ENCODE assay signal across 8 cellular contexts in the genomic region with DNA sequence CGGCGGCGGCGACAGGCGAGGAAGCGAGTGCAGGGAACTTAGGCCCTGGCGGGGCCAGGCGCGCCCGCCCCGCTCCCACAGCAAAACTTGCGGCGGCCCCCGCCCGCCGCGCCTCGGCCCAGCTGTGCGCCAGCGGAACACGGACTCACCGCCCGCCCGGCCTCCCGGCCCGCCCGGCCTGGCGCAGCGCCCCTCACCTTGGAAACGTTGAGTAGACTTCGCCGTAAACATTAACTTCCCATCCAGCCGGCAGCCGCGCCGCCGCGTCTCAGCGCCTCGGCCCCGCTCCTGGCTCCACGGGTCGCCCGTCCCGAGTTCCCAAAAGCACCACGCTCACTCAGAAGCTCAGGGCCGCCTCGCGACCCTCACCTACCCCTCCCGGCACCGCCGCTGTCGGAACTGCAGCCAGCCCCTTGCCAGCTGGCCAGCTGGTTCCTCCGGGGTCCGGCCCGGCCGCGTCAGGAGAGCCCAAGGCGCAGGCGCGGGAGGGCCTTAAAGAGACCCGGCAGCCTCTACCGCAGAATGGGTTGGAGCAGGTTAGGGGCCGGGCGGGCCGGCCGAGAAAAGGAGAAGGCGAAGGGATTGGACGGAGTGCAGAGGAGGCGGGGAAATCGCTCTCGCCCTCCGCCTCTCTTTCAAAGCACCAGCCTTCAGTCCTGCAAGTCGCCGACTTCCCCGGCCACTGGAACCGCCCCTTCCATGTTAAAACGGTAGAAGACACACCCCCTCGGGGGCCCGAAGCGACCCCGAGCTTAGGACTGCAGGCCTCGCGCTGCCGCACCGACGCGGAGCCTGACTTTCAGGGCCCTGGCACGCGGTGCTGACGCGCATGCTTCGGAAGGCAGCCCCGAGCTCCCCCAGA. TPM values are rescaled to one million over a fixed set of nuclear protein-coding genes. Genes with fewer than 3 reads are reported as not detected.
DNase-seq lines count a peak whose midpoint lies in the region; ATAC-seq and TF ChIP-seq lines count a peak whose summit lies in the region.

A gene (minus strand): TSS at position 470 of the 862 bp plus-strand sequence. CDS start 48,562 bp downstream, outside the sequence.

- 0 out of 2 replicates have a peak, but pooled peaks cover 3% of the 10 kb centered on the region for H3K36me3 ChIP-seq in OCI-LY7 (ENCODE audit: insufficient read depth, low read length)
- H3K36me3 ChIP-seq in mucosa of descending colon (ENCODE audit: low read depth) = no peaks in the 10 kb centered on the region

- no peak for TF ChIP-seq CTCF in OCI-LY7 (conservative IDR thresholded peaks at IDR 0.05; ENCODE audit: low read length)
- peak; percentile 11 for TF ChIP-seq CTCF in mucosa of descending colon (IDR thresholded peaks at IDR 0.05)

- POLR2A ChIA-PET in OCI-LY7 (lab: Charles Lee) = interaction anchor here (0.5 to 1.8 kb wide), 10 partner anchors 9 to 1059 kb away, joined by 3 to 8 read pairs (median 3); a partner anchor contains a TSS

- CTCF ChIA-PET in OCI-LY7 (lab: Charles Lee; ENCODE audit: unreplicated experiment) = interaction anchor here (0.5 to 1.0 kb wide), 2 partner anchors 36 to 295 kb away, joined by 4 to 12 read pairs; no protein-coding TSS in a partner anchor

- intact Hi-C loops in OCI-LY7 (cut with micrococcal nuclease; ENCODE audit: unreplicated experiment) (loop anchor here (1.0 to 5.0 kb wide), 2 partner anchors 38 to 47 kb away; a partner anchor contains a TSS), mucosa of descending colon (cut with DNase I, micrococcal nuclease) (no loop called here)

- peak within 1 kb of the TSS; percentile 98 for H3K4me2 ChIP-seq in OCI-LY7 (ENCODE audit: low read length)

- peak; percentile 94 for ATAC-seq in GM21526 (IDR thresholded peaks at IDR 0.05; ENCODE audit: low FRiP score, unreplicated experiment)
- ATAC-seq in mucosa of descending colon = peak; percentile 96

- DNase-seq in DMS114 treated with DMSO at 0.1 percent for 48 hours (lab: John Stamatoyannopoulos, UW; ENCODE audit: unreplicated experiment) = peak; percentile 99
- peak; percentile 83 for DNase-seq in HuH-7 (ENCODE audit: low spot score)
- peak; percentile 97 for DNase-seq in OCI-LY7 (ENCODE audit: low spot score)
- DNase-seq in activated T-cell treated with anti-CD3 and anti-CD28 coated beads for 48 hours (ENCODE audit: low read depth) = peak; percentile 68
- DNase-seq in epithelial cell of prostate (ENCODE audit: low read depth, low spot score) = peak; percentile 73
- peak; percentile 93 to 96 (median 96) for DNase-seq in mucosa of descending colon
- DNase-seq in stimulated activated CD8-positive, alpha-beta memory T cell treated with anti-CD3 and anti-CD28 coated beads, Interleukin-4, amount 100 ng/mL, for 24 hours (ENCODE audit: low read depth) = peak; percentile 58

- no peaks in the 10 kb centered on the region for H4K20me1 ChIP-seq in OCI-LY7 (ENCODE audit: insufficient read depth, low read length)

- H3K4me1 ChIP-seq in OCI-LY7 (ENCODE audit: insufficient read depth, low read length, poor library complexity, severe bottlenecking) = peaks cover 14% of the 10 kb centered on the region
- H3K4me1 ChIP-seq in mucosa of descending colon (ENCODE audit: low read depth) = peaks cover 11% of the 10 kb centered on the region

- peak within 1 kb of the TSS; percentile 60 for H3K27ac ChIP-seq in OCI-LY7 (ENCODE audit: low read depth, low read length, poor library complexity, severe bottlenecking)
- H3K27ac ChIP-seq in epithelial cell of prostate = peak within 1 kb of the TSS; percentile 89

- peaks cover 15% of the 10 kb centered on the region; the same call in 1 of the 2 replicates for H3K79me2 ChIP-seq in OCI-LY7 (ENCODE audit: insufficient read depth, low read depth, low read length)

- H3K9me3 ChIP-seq in OCI-LY7 (ENCODE audit: low read length) (no peaks in the 10 kb centered on the region), mucosa of descending colon (no peaks in the 10 kb centered on the region)

- no TSS peak for BruUV-seq in OCI-LY7 (replicated peaks; lab: Mats Ljungman, UMichigan)

- H3K4me3 ChIP-seq in OCI-LY7 (ENCODE audit: low read depth, low read length, poor library complexity, severe bottlenecking) (peak within 1 kb of the TSS; percentile 88), mucosa of descending colon (peak within 1 kb of the TSS; percentile 75)

- H3K9me2 ChIP-seq in OCI-LY7 (ENCODE audit: insufficient read depth, low read length) = no peaks in the 10 kb centered on the region

- peak within 1 kb of the TSS; percentile 90 for H2AFZ ChIP-seq in OCI-LY7 (ENCODE audit: low read length)

RNA-seq across cellular contexts. Expression of the gene that starts here (rescaled TPM):
- 15.1 and 27.3 TPM in 2 replicates for total RNA-seq in OCI-LY7 (2014; rRNA removed; shearing (Covaris generic))
- total RNA-seq in OCI-LY7 (2022) (22.5 and 27.8 TPM in 2 replicates), mucosa of descending colon (10 to 100 TPM; 32.3 to 52.4 (median 33.5) TPM)

Comparison
In these comparisons a context has a peak if more than half of its experiments do, and no peak if none do; other contexts are left out.
1. Peak in every context shown above with its lines: DNase-seq, ATAC-seq, H3K4me3 ChIP-seq and H3K27ac ChIP-seq.